In genomic region chr1:153115268-153115667, GRCh38 we compare ENCODE assay signal across 18 cellular contexts. TPM values are rescaled to one million over a fixed set of nuclear protein-coding genes. Genes with fewer than 3 reads are reported as not detected.
"Had no signal": no experiment of that assay in that cellular context is flagged by ENCODE, and none has a peak within 500 bp of the region (broad histone marks: within the 10 kb centered on the region; RNA-seq: fewer than 3 reads in every experiment).

No MANE protein-coding gene starts in this region.

RNA-seq across cellular contexts. Expression of gene SPRR2F, which starts 2.0 kb away (rescaled TPM):
- total RNA-seq: natural killer cell treated with Interleukin-12 subunit alpha and Interleukin-12 subunit beta and Interleukin-15 and Interleukin-18, amount 100 ng/mL, for 72 hours; neural crest cell; omental fat pad; osteocyte; pulmonary artery endothelial cell; sciatic nerve; smooth muscle cell; spleen; transverse colon; upper lobe of left lung; ureter had no signal
- polyA plus RNA-seq: pancreas, smooth muscle cell, spleen had no signal

RNA-seq across cellular contexts. Expression of gene SPRR2E, which starts 20.9 kb away (rescaled TPM):
- total RNA-seq: natural killer cell treated with Interleukin-12 subunit alpha and Interleukin-12 subunit beta and Interleukin-15 and Interleukin-18, amount 100 ng/mL, for 72 hours; neural crest cell; omental fat pad; osteocyte; pancreas; posterior vena cava; prostate gland; pulmonary artery endothelial cell; right atrium auricular region; sciatic nerve; spleen; testis; transverse colon; upper lobe of left lung; ureter had no signal

RNA-seq across cellular contexts. Expression of gene SPRR2G, which starts 35.4 kb away (rescaled TPM):
- total RNA-seq: natural killer cell treated with Interleukin-12 subunit alpha and Interleukin-12 subunit beta and Interleukin-15 and Interleukin-18, amount 100 ng/mL, for 72 hours; neural crest cell; omental fat pad; osteocyte; pancreas; posterior vena cava; prostate gland; pulmonary artery endothelial cell; right atrium auricular region; sciatic nerve; spleen; testis; transverse colon; upper lobe of left lung; ureter; vagina had no signal
- polyA plus RNA-seq: pancreas, spleen had no signal

RNA-seq across cellular contexts. Expression of gene SPRR2B, which starts 43.9 kb away (rescaled TPM):
- total RNA-seq: natural killer cell treated with Interleukin-12 subunit alpha and Interleukin-12 subunit beta and Interleukin-15 and Interleukin-18, amount 100 ng/mL, for 72 hours; neural crest cell; omental fat pad; osteocyte; pancreas; posterior vena cava; prostate gland; pulmonary artery endothelial cell; right atrium auricular region; sciatic nerve; smooth muscle cell; spleen; transverse colon; upper lobe of left lung; ureter; vagina had no signal
- polyA plus RNA-seq: pancreas, spleen had no signal

RNA-seq across cellular contexts. Expression of gene SPRR2A, which starts 58.0 kb away (rescaled TPM):
- total RNA-seq: natural killer cell treated with Interleukin-12 subunit alpha and Interleukin-12 subunit beta and Interleukin-15 and Interleukin-18, amount 100 ng/mL, for 72 hours; neural crest cell; omental fat pad; osteocyte; pancreas; posterior vena cava; prostate gland; pulmonary artery endothelial cell; right atrium auricular region; smooth muscle cell; spleen; suprapubic skin; testis; transverse colon; upper lobe of left lung had no signal
